ENCODE assay signal across 8 cellular contexts in genomic region chr9:133134419-133135190, GRCh38. TPM values are rescaled to one million over a fixed set of nuclear protein-coding genes. Genes with fewer than 3 reads are reported as not detected.
DNase-seq lines count a peak whose midpoint lies in the region; ATAC-seq and TF ChIP-seq lines count a peak whose summit lies in the region.

No MANE protein-coding gene starts in this region.

- H3K4me3 Mint-ChIP-seq in activated T-cell treated with anti-CD3 and anti-CD28 coated beads, Interleukin-2, amount 50 U/mL, for 72 hours, result peak overlapping the region; percentile 80 to 85
- H3K4me3 Mint-ChIP-seq in memory B cell, result no peak overlapping the region

- H3K27ac ChIP-seq in thoracic aorta, result peak overlapping the region; percentile 61 to 74

- H3K4me3 ChIP-seq in astrocyte of the spinal cord (ENCODE audit: low read depth, low read length), result no peak overlapping the region
- no peak overlapping the region for H3K4me3 ChIP-seq in thoracic aorta

- in situ Hi-C loops in astrocyte of the spinal cord (cut with HindIII; ENCODE audit: low sequenced_read_pairs), result no loop called here

- H3K4me1 Mint-ChIP-seq in activated T-cell treated with anti-CD3 and anti-CD28 coated beads, Interleukin-2, amount 50 U/mL, for 72 hours (ENCODE audit: low read depth), result peaks cover 84% of the 10 kb centered on the region
- H3K4me1 Mint-ChIP-seq in memory B cell, result peaks cover 35% of the 10 kb centered on the region

- H3K4me1 ChIP-seq in thoracic aorta (ENCODE audit: control insufficient read depth in 1 of 2, low read depth in 2 of 2), result peaks cover 28 to 46% of the 10 kb centered on the region in 2 donors

- ATAC-seq in activated T-cell treated with anti-CD3 and anti-CD28 coated beads, Interleukin-2, amount 50 U/mL, for 72 hours (replicated peaks in 1 of 2), result peak; percentile 16 to 28
- ATAC-seq in memory B cell (ENCODE audit: low read depth), result no peak
- no peak for ATAC-seq in thoracic aorta (ENCODE audit: insufficient number of reproducible peaks, low FRiP score, low read depth)
- no peak for ATAC-seq in GM19455 (IDR thresholded peaks at IDR 0.05; ENCODE audit: unreplicated experiment)

- peak in 1 of 2 donors; percentile 54 for DNase-seq in activated T-cell treated with anti-CD3 and anti-CD28 coated beads, Interleukin-2, amount 50 U/mL, for 72 hours
- DNase-seq in activated T-cell treated with anti-CD3 and anti-CD28 coated beads, Interleukin-2, amount 50 U/mL, for 48 hours, result no peak
- peak; percentile 24 for DNase-seq in astrocyte of the spinal cord (ENCODE audit: low read depth, low spot score)
- DNase-seq in memory B cell (ENCODE audit: low spot score in 2 of 2), result no peak
- DNase-seq in thoracic aorta (ENCODE audit: low spot score), result no peak
- no peak for DNase-seq in ureter (ENCODE audit: low spot score)
- DNase-seq in GM10248 (ENCODE audit: extremely low spot score), result no peak

- peak overlapping the region; percentile 99 for H3K27ac Mint-ChIP-seq in activated T-cell treated with anti-CD3 and anti-CD28 coated beads, Interleukin-2, amount 50 U/mL, for 72 hours
- H3K27ac Mint-ChIP-seq in memory B cell, result peak overlapping the region; percentile 100

- no peaks in the 10 kb centered on the region for H3K9me3 ChIP-seq in thoracic aorta

- H3K9me3 Mint-ChIP-seq in activated T-cell treated with anti-CD3 and anti-CD28 coated beads, Interleukin-2, amount 50 U/mL, for 72 hours, result no peaks in the 10 kb centered on the region
- no peaks in the 10 kb centered on the region for H3K9me3 Mint-ChIP-seq in memory B cell

- no peaks in the 10 kb centered on the region for H3K27me3 Mint-ChIP-seq in activated T-cell treated with anti-CD3 and anti-CD28 coated beads, Interleukin-2, amount 50 U/mL, for 72 hours (ENCODE audit: low read depth)
- no peaks in the 10 kb centered on the region for H3K27me3 Mint-ChIP-seq in memory B cell

- POLR2A ChIA-PET in GM10248 (lab: Yijun Ruan, JAX), result interaction anchor here (0.9 to 1.8 kb wide), 4 partner anchors 9 to 890 kb away, joined by 3 to 11 read pairs (median 6); partner anchors contain the start of genes BRD3OS and GTF3C5

- no peak for TF ChIP-seq CTCF in astrocyte of the spinal cord (IDR thresholded peaks at IDR 0.05; ENCODE audit: low read depth, low read length)
- no peak for TF ChIP-seq CTCF in thoracic aorta (IDR thresholded peaks at IDR 0.05)
- no peak for TF ChIP-seq CTCF in GM10248 (IDR thresholded peaks at IDR 0.05; ENCODE audit: control extremely low read depth, extremely low read depth, low read depth, missing control alignments)

- H3K36me3 ChIP-seq in thoracic aorta, result no peaks in the 10 kb centered on the region

- no peaks in the 10 kb centered on the region for H3K27me3 ChIP-seq in thoracic aorta (replicated peaks; ENCODE audit: insufficient read depth)

- CTCF ChIA-PET in GM10248 (lab: Yijun Ruan, JAX), result interaction anchor here (0.9 to 14.0 kb wide), 6 partner anchors 11 to 31 kb away, joined by 3 to 257 read pairs (median 6); no protein-coding TSS in a partner anchor

- H3K36me3 Mint-ChIP-seq in activated T-cell treated with anti-CD3 and anti-CD28 coated beads, Interleukin-2, amount 50 U/mL, for 72 hours (ENCODE audit: insufficient read depth in 2 of 2), result peaks cover 0 to 3% of the 10 kb centered on the region in 2 donors
- H3K36me3 Mint-ChIP-seq in memory B cell, result no peaks in the 10 kb centered on the region

RNA-seq across cellular contexts. Expression of gene RALGDS, which starts 13.6 kb away (rescaled TPM):
- 10 to 100 TPM; 50.7 to 78.2 TPM for total RNA-seq in activated T-cell treated with anti-CD3 and anti-CD28 coated beads, Interleukin-2, amount 50 U/mL, for 72 hours
- total RNA-seq in thoracic aorta, result 10 to 100 TPM; 30.3 to 98.8 TPM
- 57.9 TPM for total RNA-seq in ureter

RNA-seq across cellular contexts. Expression of gene GBGT1, which starts 29.1 kb away (rescaled TPM):
- 1 to 10 TPM in 1 of 2 donors, under 1 TPM in 1; 0.86 to 2.0 TPM for total RNA-seq in activated T-cell treated with anti-CD3 and anti-CD28 coated beads, Interleukin-2, amount 50 U/mL, for 72 hours
- 10 to 100 TPM; 45.5 to 46.8 TPM for total RNA-seq in thoracic aorta
- total RNA-seq in ureter, result 17.2 TPM

Comparison
In these comparisons a context has a peak if more than half of its experiments do, and no peak if none do; other contexts are left out.
1. ATAC-seq: peak in activated T-cell treated with anti-CD3 and anti-CD28 coated beads, Interleukin-2, amount 50 U/mL, for 72 hours (2 of 2); none in memory B cell (single experiment), thoracic aorta (single experiment) and GM19455 (single experiment).